1 cellular context compared by ENCODE assay signal in genomic region chr6:47700051-47700450, GRCh38.
TF ChIP-seq lines count a peak whose summit lies in the region.

No MANE protein-coding gene starts in this region.

TF ChIP-seq in IMR-90, 13 proteins besides CTCF, POLR2A, EP300 and RAD21 (continued from another document):
- TF ChIP-seq MAZ (IDR thresholded peaks at IDR 0.05; ENCODE audit: borderline replicate concordance, low read depth, low read length) = no peak
- no peak for TF ChIP-seq RCOR1 (IDR thresholded peaks at IDR 0.05; ENCODE audit: insufficient replicate concordance, low read length)
- no peak for TF ChIP-seq FOS (IDR thresholded peaks at IDR 0.05; ENCODE audit: low read depth, low read length)
- no peak for TF ChIP-seq ELK1 (IDR thresholded peaks at IDR 0.05; ENCODE audit: borderline replicate concordance, low read depth, low read length)
- no peak for TF ChIP-seq MAFK (IDR thresholded peaks at IDR 0.05; ENCODE audit: low read depth, low read length)
- no peak for TF ChIP-seq CEBPB (IDR thresholded peaks at IDR 0.05; ENCODE audit: low read depth, low read length)
- no peak for TF ChIP-seq RFX5 (IDR thresholded peaks at IDR 0.05; ENCODE audit: low read depth, low read length)
